Comparison of ENCODE assay signal across 10 cellular contexts in genomic region chr12:85657836-85658235, GRCh38.
"Had no signal": no experiment of that assay in that cellular context is flagged by ENCODE, and none has a peak within 500 bp of the region (broad histone marks: within the 10 kb centered on the region; RNA-seq: fewer than 3 reads in every experiment).

No MANE protein-coding gene starts in this region.

- H3K9me3 ChIP-seq: HAP-1 had no signal

- H3K4me3 ChIP-seq: GM23248, GM23338, HAP-1 had no signal

- H3K36me3 ChIP-seq: HAP-1 had no signal

- FAIRE-seq: H1, H54 had no signal

- H3K27ac ChIP-seq: GM23248 had no signal

- DNase-seq: GM23248, GOT3, H7, H9, HCEC 1CT, HFFc6 had no signal

- H3K4me1 ChIP-seq: HAP-1 had no signal
